18 cellular contexts compared by ENCODE assay signal in genomic region chr17:45574376-45574775, GRCh38.
DNase-seq lines count a peak whose midpoint lies in the region; ATAC-seq, FAIRE-seq and TF ChIP-seq lines count a peak whose summit lies in the region.
"Had no signal": no experiment of that assay in that cellular context is flagged by ENCODE, and none has a peak within 500 bp of the region (broad histone marks: within the 10 kb centered on the region; RNA-seq: fewer than 3 reads in every experiment).

No MANE protein-coding gene starts in this region.

- 77 to 79% methylated on average over 3 of the region's 3 CpGs for WGBS in pancreas, 2 donors

- no peak for ATAC-seq in GM23338
- ATAC-seq in pancreas = no peak
- ATAC-seq in GM19463 (IDR thresholded peaks at IDR 0.05; ENCODE audit: unreplicated experiment) = no peak

- H4K20me1 ChIP-seq in GM23338 (replicated peaks; ENCODE audit: insufficient read depth) = peaks cover 17% of the 10 kb centered on the region

- no peak overlapping the region for H3K4me3 Mint-ChIP-seq in osteocyte (ENCODE audit: unreplicated experiment)
- H3K4me3 Mint-ChIP-seq in GM23338 = no peak overlapping the region
- H3K4me3 Mint-ChIP-seq: activated naive CD4-positive, alpha-beta T cell treated with anti-CD3 and anti-CD28 coated beads for 36 hours; CD4-positive, alpha-beta T cell; endodermal cell; stimulated activated naive CD8-positive, alpha-beta T cell treated with anti-CD3 and anti-CD28 coated beads, Interleukin-15, Interleukin-2, amounts not matched to agents 100 ng/mL and 50 ng/mL, for 24 hours had no signal

- no peaks in the 10 kb centered on the region for H3K27me3 Mint-ChIP-seq in osteocyte (ENCODE audit: unreplicated experiment)
- H3K27me3 Mint-ChIP-seq in GM23338 (ENCODE audit: insufficient read depth, low read depth, poor library complexity) = peaks cover 2% of the 10 kb centered on the region
- H3K27me3 Mint-ChIP-seq: CD4-positive, alpha-beta T cell; stimulated activated naive CD8-positive, alpha-beta T cell treated with anti-CD3 and anti-CD28 coated beads, Interleukin-15, Interleukin-2, amounts not matched to agents 100 ng/mL and 50 ng/mL, for 24 hours had no signal

- peak; percentile 39 for DNase-seq in ELR (ENCODE audit: low read depth)
- DNase-seq in RKO (ENCODE audit: low spot score) = peak; percentile 0
- DNase-seq in dedifferentiated amniotic fluid mesenchymal stem cell (ENCODE audit: extremely low spot score) = peak; percentile 14
- no peak for DNase-seq in osteocyte (ENCODE audit: extremely low spot score, unreplicated experiment)
- DNase-seq in GM23338 (ENCODE audit: low spot score) = no peak
- no peak for DNase-seq in pancreas
- no peak for DNase-seq in A172 (ENCODE audit: low spot score)
- DNase-seq: activated CD4-positive, CD25-positive, alpha-beta regulatory T cell; activated naive CD4-positive, alpha-beta T cell treated with anti-CD3 and anti-CD28 coated beads for 36 hours; CD4-positive, alpha-beta T cell; endodermal cell; MM.1S; NCI-H2081; NCI-H69; spleen had no signal

- intact Hi-C loops in pancreas (cut with DNase I) = no loop called here

- H3K4me1 Mint-ChIP-seq in osteocyte (ENCODE audit: unreplicated experiment) = peaks cover 29% of the 10 kb centered on the region
- H3K4me1 Mint-ChIP-seq in GM23338 = peaks cover 15% of the 10 kb centered on the region

- no peaks in the 10 kb centered on the region for H3K9me3 ChIP-seq in pancreas
- H3K9me3 ChIP-seq: spleen had no signal

- peak overlapping the region; percentile 66 for H3K27ac Mint-ChIP-seq in osteocyte (ENCODE audit: unreplicated experiment)
- no peak overlapping the region; the same call in 1 of the 2 replicates for H3K27ac Mint-ChIP-seq in GM23338
- H3K27ac Mint-ChIP-seq: activated naive CD4-positive, alpha-beta T cell treated with anti-CD3 and anti-CD28 coated beads for 36 hours; endodermal cell; stimulated activated naive CD8-positive, alpha-beta T cell treated with anti-CD3 and anti-CD28 coated beads, Interleukin-15, Interleukin-2, amounts not matched to agents 100 ng/mL and 50 ng/mL, for 24 hours had no signal

- H3K4me1 ChIP-seq in GM23338 (ENCODE audit: insufficient read depth) (peaks cover 13% of the 10 kb centered on the region), pancreas (no peaks in the 10 kb centered on the region)

- no peaks in the 10 kb centered on the region for H3K9me3 Mint-ChIP-seq in osteocyte (ENCODE audit: unreplicated experiment)
- H3K9me3 Mint-ChIP-seq in GM23338 = no peaks in the 10 kb centered on the region
- H3K9me3 Mint-ChIP-seq: activated naive CD4-positive, alpha-beta T cell treated with anti-CD3 and anti-CD28 coated beads for 36 hours; CD4-positive, alpha-beta T cell; endodermal cell; stimulated activated naive CD8-positive, alpha-beta T cell treated with anti-CD3 and anti-CD28 coated beads, Interleukin-15, Interleukin-2, amounts not matched to agents 100 ng/mL and 50 ng/mL, for 24 hours had no signal

- H3K27ac ChIP-seq in GM23338 (ENCODE audit: low read depth) = no peak overlapping the region
- no peak overlapping the region for H3K27ac ChIP-seq in pancreas
- H3K27ac ChIP-seq: spleen had no signal

- FAIRE-seq in pancreas (lab: Jason Lieb, UNC) = no peak
- FAIRE-seq: RCC 7860 had no signal

- no peaks in the 10 kb centered on the region for H3K36me3 ChIP-seq in GM23338 (ENCODE audit: insufficient read depth)
- H3K36me3 ChIP-seq in pancreas = no peaks in the 10 kb centered on the region

- TF ChIP-seq CTCF in osteocyte (IDR thresholded peaks at IDR 0.05) (no peak), GM23338 (conservative IDR thresholded peaks at IDR 0.05; ENCODE audit: low read depth in 2 of 2) (no peak), pancreas (IDR thresholded peaks at IDR 0.05) (no peak)

- no peak overlapping the region for H3K4me2 ChIP-seq in GM23338

- no peak overlapping the region for H3K4me3 ChIP-seq in GM23338
- H3K4me3 ChIP-seq in pancreas = no peak overlapping the region
- H3K4me3 ChIP-seq: spleen had no signal

- no peaks in the 10 kb centered on the region for H3K9me2 ChIP-seq in GM23338 (ENCODE audit: insufficient read depth)

- peaks cover 62% of the 10 kb centered on the region for H3K79me2 ChIP-seq in GM23338 (replicated peaks; ENCODE audit: insufficient read depth)

- peaks cover 4% of the 10 kb centered on the region; the same call in 1 of the 2 replicates for H3F3A ChIP-seq in GM23338 (replicated peaks; ENCODE audit: low read depth)

- H2AFZ ChIP-seq in GM23338 = no peak overlapping the region

- no peaks in the 10 kb centered on the region for H3K27me3 ChIP-seq in GM23338 (ENCODE audit: insufficient read depth)
- no peaks in the 10 kb centered on the region for H3K27me3 ChIP-seq in pancreas
- H3K27me3 ChIP-seq: spleen had no signal

- H3K36me3 Mint-ChIP-seq in osteocyte (ENCODE audit: unreplicated experiment) (peaks cover 8% of the 10 kb centered on the region), GM23338 (ENCODE audit: low read depth) (no peaks in the 10 kb centered on the region)

TF ChIP-seq in GM23338, 12 proteins besides CTCF, POLR2A, EP300 and RAD21 (continues in another document):
- no peak for TF ChIP-seq ETS1 (IDR thresholded peaks at IDR 0.05)
- no peak for TF ChIP-seq STAT1 (IDR thresholded peaks at IDR 0.05; ENCODE audit: unreplicated experiment)
- TF ChIP-seq ZNF114 (CRISPR knock-in tag; IDR thresholded peaks at IDR 0.05) = no peak
- no peak for TF ChIP-seq EZH2 (IDR thresholded peaks at IDR 0.05; ENCODE audit: low read depth, unreplicated experiment)
- TF ChIP-seq JUNB (IDR thresholded peaks at IDR 0.05; ENCODE audit: unreplicated experiment) = no peak
- TF ChIP-seq CREB1 (CRISPR knock-in tag; IDR thresholded peaks at IDR 0.05; ENCODE audit: low read depth) = no peak
- TF ChIP-seq NANOG (IDR thresholded peaks at IDR 0.05; ENCODE audit: borderline replicate concordance) = no peak
- no peak for TF ChIP-seq ZNF331 (CRISPR knock-in tag; IDR thresholded peaks at IDR 0.05; ENCODE audit: low read depth)
- no peak for TF ChIP-seq EZH2phosphoT487 (IDR thresholded peaks at IDR 0.05; ENCODE audit: unreplicated experiment)

Comparison
In these comparisons a context has a peak if more than half of its experiments do, and no peak if none do; other contexts are left out.
1. DNase-seq: peak in ELR (single experiment), RKO (single experiment) and dedifferentiated amniotic fluid mesenchymal stem cell (single experiment); none in osteocyte (single experiment), GM23338 (single experiment), pancreas (0 of 6) and A172 (single experiment).